In the genomic region with DNA sequence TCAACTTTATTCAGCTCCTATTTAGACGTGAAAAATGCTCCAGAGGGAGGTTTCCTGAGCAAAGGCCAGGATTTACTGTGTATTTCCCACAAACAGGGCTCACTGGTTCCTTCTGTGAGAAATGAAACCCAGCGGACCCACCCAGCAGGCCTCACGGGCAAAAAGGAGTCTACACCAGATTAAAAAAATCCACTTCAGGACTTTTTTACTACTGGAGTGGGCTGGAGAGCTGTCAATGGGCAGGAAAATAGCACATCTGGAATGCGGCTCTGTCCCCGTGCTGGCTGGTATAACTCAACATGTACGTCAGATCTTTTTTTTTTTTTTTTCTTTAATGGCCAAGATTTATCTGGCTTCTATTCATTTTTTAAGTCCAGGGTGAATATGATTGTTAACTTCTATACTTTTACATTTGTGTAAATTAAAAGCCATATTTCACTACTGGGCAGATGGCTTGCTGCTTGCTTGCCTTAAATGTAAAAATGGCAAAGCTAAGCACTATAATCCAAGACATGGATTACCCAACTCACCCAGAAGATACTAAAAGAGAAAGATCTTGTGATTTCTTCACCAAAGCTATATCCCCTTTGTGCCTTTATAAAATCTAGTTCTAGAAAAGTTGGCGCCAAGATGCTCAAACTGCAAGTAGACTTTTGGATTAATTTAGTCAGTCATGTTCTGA, we compare ENCODE assay signal across 19 cellular contexts. TPM values are rescaled to one million over a fixed set of nuclear protein-coding genes. Genes with fewer than 3 reads are reported as not detected.
DNase-seq lines count a peak whose midpoint lies in the region; ATAC-seq and TF ChIP-seq lines count a peak whose summit lies in the region.
"Had no signal": no experiment of that assay in that cellular context is flagged by ENCODE, and none has a peak within 500 bp of the region (broad histone marks: within the 10 kb centered on the region; RNA-seq: fewer than 3 reads in every experiment).

No MANE protein-coding gene starts in this region.

- peak overlapping the region; percentile 0; the same call in 1 of the 2 replicates for H2AFZ ChIP-seq in GM23248

- H3K4me3 ChIP-seq in GM23248 (no peak overlapping the region), fibroblast of mammary gland (ENCODE audit: control insufficient read depth, low read depth, low read length) (no peak overlapping the region), left lung (no peak overlapping the region), subcutaneous abdominal adipose tissue (ENCODE audit: low read depth in 1 of 5, low read length in 5 of 5) (no peak overlapping the region)

- H3K27me3 Mint-ChIP-seq in activated T-helper 2 cell treated with anti-CD3 and anti-CD28 coated beads, Interferon-gamma antibody, Interleukin-2, Interleukin-4, amounts not matched to agents 10 μg/mL and 5 μg/mL and 100 μg/mL, durations not matched to agents 14 hours and 24 hours and 36 hours (ENCODE audit: low read depth) = peaks cover 2% of the 10 kb centered on the region
- H3K27me3 Mint-ChIP-seq in stimulated activated naive B cell treated with anti-CD40 and anti-IgM and Interleukin-4, amounts not matched to agents 10 μg/mL and 1 μg/mL and 100 μg/mL, for 72 hours = peaks cover 12 to 16% of the 10 kb centered on the region in 2 donors
- H3K27me3 Mint-ChIP-seq: dendritic cell treated with granulocyte-macrophage colony-stimulating factor and Interleukin-4, amounts not matched to agents 40 ng/mL and 50 ng/mL, for 4 days had no signal

- H3K4me1 Mint-ChIP-seq in activated T-helper 2 cell treated with anti-CD3 and anti-CD28 coated beads, Interferon-gamma antibody, Interleukin-2, Interleukin-4, amounts not matched to agents 10 μg/mL and 5 μg/mL and 100 μg/mL, durations not matched to agents 14 hours and 24 hours and 36 hours (ENCODE audit: low read depth) = no peaks in the 10 kb centered on the region
- H3K4me1 Mint-ChIP-seq in stimulated activated naive B cell treated with anti-CD40 and anti-IgM and Interleukin-4, amounts not matched to agents 10 μg/mL and 1 μg/mL and 100 μg/mL, for 72 hours = no peaks in the 10 kb centered on the region
- H3K4me1 Mint-ChIP-seq: activated CD4-positive, alpha-beta T cell treated with anti-CD3 and anti-CD28 coated beads, Interleukin-2, amount 10 ng/mL, durations not matched to agents 24 days and 14 days; naive B cell had no signal

- TF ChIP-seq CTCF in fibroblast of mammary gland (conservative IDR thresholded peaks at IDR 0.05; ENCODE audit: control insufficient read depth, insufficient read depth, low read depth, low read length) (no peak), left lung (IDR thresholded peaks at IDR 0.05) (no peak)

- DNase-seq in GM23248 (peak; percentile 58), fibroblast of mammary gland (ENCODE audit: low read depth) (peak; percentile 42), left lung (no peak)
- no peak for DNase-seq in activated T-helper 2 cell treated with anti-CD3 and anti-CD28 coated beads, Interferon-gamma antibody, Interleukin-2, Interleukin-4, amounts not matched to agents 10 μg/mL and 5 μg/mL and 100 μg/mL, durations not matched to agents 14 hours and 24 hours and 36 hours (ENCODE audit: low spot score)
- DNase-seq in stimulated activated naive B cell treated with anti-CD40 and anti-IgM and Interleukin-4, amounts not matched to agents 10 μg/mL and 1 μg/mL and 100 μg/mL, for 72 hours = no peak
- no peak for DNase-seq in activated CD4-positive, alpha-beta T cell treated with anti-CD3 and anti-CD28 coated beads for 48 hours
- DNase-seq: activated CD4-positive, alpha-beta T cell treated with anti-CD3 and anti-CD28 coated beads, Interleukin-2, amount 10 ng/mL, durations not matched to agents 24 days and 14 days; activated CD8-positive, alpha-beta memory T cell treated with anti-CD3 and anti-CD28 coated beads, Interleukin-2, amount 50 U/mL, for 4 hours; activated naive CD4-positive, alpha-beta T cell; CD4-positive, alpha-beta T cell; DMS153; Karpas-422; naive B cell; NCI-H1105 treated with DMSO at 0.1 percent for 48 hours; NCI-H748 treated with DMSO at 0.1 percent for 48 hours had no signal

- no peak overlapping the region for H3K4me2 ChIP-seq in GM23248 (ENCODE audit: unreplicated experiment)

- in situ Hi-C loops in GM23248 (cut with MboI) = no loop called here

- H4K20me1 ChIP-seq in GM23248 (ENCODE audit: insufficient read depth) = no peaks in the 10 kb centered on the region

- intact Hi-C loops in left lung (cut with DNase I) = no loop called here
- intact Hi-C loops in activated T-helper 2 cell treated with anti-CD3 and anti-CD28 coated beads, Interferon-gamma antibody, Interleukin-2, Interleukin-4, amounts not matched to agents 10 μg/mL and 5 μg/mL and 100 μg/mL, durations not matched to agents 14 hours and 24 hours and 36 hours (cut with micrococcal nuclease) = no loop called here

- WGBS in GM23248 (ENCODE audit: low coverage in 1 of 2, low lambda C conversion rate in 2 of 2, missing lambda C conversion rate in 2 of 2), 2 experiments = 31% methylated on average over 7 of the region's 7 CpGs

- no peaks in the 10 kb centered on the region for H3K79me2 ChIP-seq in GM23248 (ENCODE audit: insufficient read depth)

- no peaks in the 10 kb centered on the region for H3K9me2 ChIP-seq in GM23248 (ENCODE audit: insufficient read depth)

- H3K4me1 ChIP-seq in GM23248 (ENCODE audit: insufficient read depth) (0 out of 2 replicates have a peak, but pooled peaks cover 5% of the 10 kb centered on the region), left lung (no peaks in the 10 kb centered on the region), subcutaneous abdominal adipose tissue (ENCODE audit: control insufficient read depth in 5 of 5, insufficient read depth in 5 of 5, low read length in 5 of 5) (peaks cover 2 to 25% (median 19%) of the 10 kb centered on the region in 5 donors)

- H3K9me3 ChIP-seq in GM23248 (ENCODE audit: low read depth) (no peaks in the 10 kb centered on the region), left lung (peaks cover 0 to 7% of the 10 kb centered on the region in 2 donors), subcutaneous abdominal adipose tissue (ENCODE audit: control insufficient read depth in 5 of 5, low read length in 5 of 5) (peaks cover 0 to 1% (median 0%) of the 10 kb centered on the region in 5 donors)

- H3K36me3 ChIP-seq in GM23248 (ENCODE audit: low read depth) = no peaks in the 10 kb centered on the region
- H3K36me3 ChIP-seq in left lung = no peaks in the 10 kb centered on the region
- H3K36me3 ChIP-seq in subcutaneous abdominal adipose tissue (ENCODE audit: control insufficient read depth in 5 of 5, insufficient read depth in 5 of 5, low read length in 5 of 5) = no peaks in the 10 kb centered on the region

- H3K4me3 Mint-ChIP-seq in activated T-helper 2 cell treated with anti-CD3 and anti-CD28 coated beads, Interferon-gamma antibody, Interleukin-2, Interleukin-4, amounts not matched to agents 10 μg/mL and 5 μg/mL and 100 μg/mL, durations not matched to agents 14 hours and 24 hours and 36 hours (ENCODE audit: low read depth) = no peak overlapping the region
- no peak overlapping the region for H3K4me3 Mint-ChIP-seq in stimulated activated naive B cell treated with anti-CD40 and anti-IgM and Interleukin-4, amounts not matched to agents 10 μg/mL and 1 μg/mL and 100 μg/mL, for 72 hours
- H3K4me3 Mint-ChIP-seq: activated CD4-positive, alpha-beta T cell treated with anti-CD3 and anti-CD28 coated beads, Interleukin-2, amount 10 ng/mL, durations not matched to agents 24 days and 14 days; CD4-positive, alpha-beta T cell; dendritic cell treated with granulocyte-macrophage colony-stimulating factor and Interleukin-4, amounts not matched to agents 40 ng/mL and 50 ng/mL, for 4 days; naive B cell; stimulated activated effector memory CD8-positive, alpha-beta T cell treated with anti-CD3 and anti-CD28 coated beads, Interleukin-12 subunit alpha, Interleukin-12 subunit beta, amount 100 ng/mL, for 72 hours had no signal

- H3K9ac ChIP-seq in GM23248 (no peak overlapping the region), subcutaneous abdominal adipose tissue (ENCODE audit: low read length in 5 of 5) (peak overlapping the region in 2 of 5 donors; percentile 25 to 33)

- H3K36me3 Mint-ChIP-seq in activated T-helper 2 cell treated with anti-CD3 and anti-CD28 coated beads, Interferon-gamma antibody, Interleukin-2, Interleukin-4, amounts not matched to agents 10 μg/mL and 5 μg/mL and 100 μg/mL, durations not matched to agents 14 hours and 24 hours and 36 hours (ENCODE audit: low read depth) = no peaks in the 10 kb centered on the region
- H3K36me3 Mint-ChIP-seq in stimulated activated naive B cell treated with anti-CD40 and anti-IgM and Interleukin-4, amounts not matched to agents 10 μg/mL and 1 μg/mL and 100 μg/mL, for 72 hours = no peaks in the 10 kb centered on the region
- H3K36me3 Mint-ChIP-seq: stimulated activated effector memory CD8-positive, alpha-beta T cell treated with anti-CD3 and anti-CD28 coated beads, Interleukin-12 subunit alpha, Interleukin-12 subunit beta, amount 100 ng/mL, for 72 hours had no signal

- 0 out of 2 replicates have a peak, but pooled peaks cover 3% of the 10 kb centered on the region for H3F3A ChIP-seq in GM23248 (ENCODE audit: insufficient read depth)

- H3K27ac ChIP-seq in GM23248 (no peak overlapping the region), left lung (peak overlapping the region in 1 of 2 donors; percentile 62), subcutaneous abdominal adipose tissue (ENCODE audit: low read depth, low read length) (peak overlapping the region; percentile 64)

- peak; percentile 77 for ATAC-seq in left lung
- ATAC-seq in GM21825 (IDR thresholded peaks at IDR 0.05; ENCODE audit: unreplicated experiment) = no peak
- ATAC-seq in stimulated activated naive B cell treated with anti-CD40 and anti-IgM and Interleukin-4, amounts not matched to agents 10 μg/mL and 1 μg/mL and 100 μg/mL, for 72 hours (replicated peaks) = no peak
- ATAC-seq: stimulated activated effector memory CD8-positive, alpha-beta T cell treated with anti-CD3 and anti-CD28 coated beads, Interleukin-12 subunit alpha, Interleukin-12 subunit beta, amount 100 ng/mL, for 72 hours had no signal

- H3K27me3 ChIP-seq in GM23248 (replicated peaks; ENCODE audit: insufficient read depth) (no peaks in the 10 kb centered on the region), left lung (no peaks in the 10 kb centered on the region), subcutaneous abdominal adipose tissue (ENCODE audit: control insufficient read depth in 5 of 5, insufficient read depth in 4 of 5, low read length in 5 of 5) (no peaks in the 10 kb centered on the region)

- no peak overlapping the region for H3K27ac Mint-ChIP-seq in activated T-helper 2 cell treated with anti-CD3 and anti-CD28 coated beads, Interferon-gamma antibody, Interleukin-2, Interleukin-4, amounts not matched to agents 10 μg/mL and 5 μg/mL and 100 μg/mL, durations not matched to agents 14 hours and 24 hours and 36 hours
- H3K27ac Mint-ChIP-seq in stimulated activated naive B cell treated with anti-CD40 and anti-IgM and Interleukin-4, amounts not matched to agents 10 μg/mL and 1 μg/mL and 100 μg/mL, for 72 hours = no peak overlapping the region
- H3K27ac Mint-ChIP-seq: activated CD4-positive, alpha-beta T cell treated with anti-CD3 and anti-CD28 coated beads, Interleukin-2, amount 10 ng/mL, durations not matched to agents 24 days and 14 days; CD4-positive, alpha-beta T cell; dendritic cell treated with granulocyte-macrophage colony-stimulating factor and Interleukin-4, amounts not matched to agents 40 ng/mL and 50 ng/mL, for 4 days; stimulated activated effector memory CD8-positive, alpha-beta T cell treated with anti-CD3 and anti-CD28 coated beads, Interleukin-12 subunit alpha, Interleukin-12 subunit beta, amount 100 ng/mL, for 72 hours had no signal

- H3K9me3 Mint-ChIP-seq in activated T-helper 2 cell treated with anti-CD3 and anti-CD28 coated beads, Interferon-gamma antibody, Interleukin-2, Interleukin-4, amounts not matched to agents 10 μg/mL and 5 μg/mL and 100 μg/mL, durations not matched to agents 14 hours and 24 hours and 36 hours = peaks cover 7% of the 10 kb centered on the region
- H3K9me3 Mint-ChIP-seq in stimulated activated naive B cell treated with anti-CD40 and anti-IgM and Interleukin-4, amounts not matched to agents 10 μg/mL and 1 μg/mL and 100 μg/mL, for 72 hours = peaks cover 8 to 11% of the 10 kb centered on the region in 2 donors

RNA-seq across cellular contexts. Expression of a gene that starts 48.9 kb away (rescaled TPM):
- 9.9 and 12.8 TPM in 2 replicates for total RNA-seq in GM23248 (2014; rRNA removed; shearing (Covaris generic))
- 0.95 and 1.2 TPM in 2 replicates for polyA plus RNA-seq in GM23248 (2016; fragmentation: Nextera tagmentation; extraction: Ambion mirVana)
- total RNA-seq in left lung = 10 to 100 TPM; 63.1 to 68.2 TPM
- total RNA-seq in activated T-helper 2 cell treated with anti-CD3 and anti-CD28 coated beads, Interferon-gamma antibody, Interleukin-2, Interleukin-4, amounts not matched to agents 10 μg/mL and 5 μg/mL and 100 μg/mL, durations not matched to agents 14 hours and 24 hours and 36 hours = 0.11 TPM in 1 of 2 replicates, not detected in the other
- total RNA-seq: activated CD4-positive, alpha-beta T cell treated with anti-CD3 and anti-CD28 coated beads, Interleukin-2, amount 10 ng/mL, durations not matched to agents 24 days and 14 days; CD4-positive, alpha-beta T cell had no signal

Comparison
In these comparisons a context has a peak if more than half of its experiments do, and no peak if none do; other contexts are left out.
1. DNase-seq: peak in GM23248 (single experiment) and fibroblast of mammary gland (single experiment); none in left lung (0 of 2), activated T-helper 2 cell treated with anti-CD3 and anti-CD28 coated beads, Interferon-gamma antibody, Interleukin-2, Interleukin-4, amounts not matched to agents 10 μg/mL and 5 μg/mL and 100 μg/mL, durations not matched to agents 14 hours and 24 hours and 36 hours (single experiment), stimulated activated naive B cell treated with anti-CD40 and anti-IgM and Interleukin-4, amounts not matched to agents 10 μg/mL and 1 μg/mL and 100 μg/mL, for 72 hours (single experiment) and activated CD4-positive, alpha-beta T cell treated with anti-CD3 and anti-CD28 coated beads for 48 hours (single experiment).